ENCODE assay signal across 27 cellular contexts in the genomic region with DNA sequence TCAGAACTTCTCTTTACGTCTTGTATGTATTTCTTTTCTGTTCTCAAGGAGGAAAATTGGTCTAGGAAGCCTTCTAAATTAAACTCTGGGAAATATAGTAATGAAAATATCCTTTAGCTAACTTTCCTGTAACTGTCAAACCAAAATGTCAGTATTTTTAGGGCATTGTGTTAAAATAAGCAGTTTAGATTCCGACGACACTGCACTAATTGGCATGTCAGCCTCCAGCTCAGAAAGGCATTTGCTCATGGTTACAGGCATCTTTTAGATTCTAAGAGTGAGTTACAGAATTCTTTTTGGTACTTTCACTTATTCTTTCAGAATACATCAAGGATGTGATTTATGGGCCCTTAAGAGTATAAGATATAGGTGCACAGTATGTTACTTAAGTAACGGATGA. TPM values are rescaled to one million over a fixed set of nuclear protein-coding genes. Genes with fewer than 3 reads are reported as not detected.
DNase-seq lines count a peak whose midpoint lies in the region; ATAC-seq, FAIRE-seq and TF ChIP-seq lines count a peak whose summit lies in the region.
"Had no signal": no experiment of that assay in that cellular context is flagged by ENCODE, and none has a peak within 500 bp of the region (broad histone marks: within the 10 kb centered on the region; RNA-seq: fewer than 3 reads in every experiment).

No MANE protein-coding gene starts in this region.

- H4K91ac ChIP-seq in IMR-90 (ENCODE audit: insufficient read depth, low read depth, low read length), result no peak overlapping the region

- dilution Hi-C loops in IMR-90 (cut with HindIII; ENCODE audit: low sequenced_read_pairs, unreplicated experiment), result no loop called here

- no peak overlapping the region for H2AK5ac ChIP-seq in IMR-90 (ENCODE audit: low read depth, low read length)

- H3K27ac ChIP-seq in HepG2 (ENCODE audit: extremely low read length, insufficient read depth, low read length) (no peak overlapping the region), right lobe of liver (no peak overlapping the region), IMR-90 (ENCODE audit: insufficient read depth, low read length) (no peak overlapping the region), prostate gland (no peak overlapping the region), suprapubic skin (no peak overlapping the region)
- H3K27ac ChIP-seq: 22Rv1; BLaER1 treated with 17β-estradiol and CSF1 and Interleukin-3, amounts not matched to agents 10 nM and 100 nM; GM23248 had no signal

- CTCF ChIA-PET in activated CD8-positive, alpha-beta T cell treated with anti-CD3 and anti-CD28 coated beads for 36 hours (lab: Charles Lee), result interaction anchor here (1.4 to 1.8 kb wide), 2 partner anchors 15 to 57 kb away, joined by 3 to 4 read pairs; no protein-coding TSS in a partner anchor
- CTCF ChIA-PET in activated CD8-positive, alpha-beta T cell treated with anti-CD3 and anti-CD28 coated beads, Interleukin-2, amount 10 ng/mL, durations not matched to agents 7 days and 5 days (lab: Charles Lee), result interaction anchor here (1.3 to 1.5 kb wide), 2 partner anchors 26 to 477 kb away, joined by 3 read pairs; a partner anchor contains a TSS
- CTCF ChIA-PET in HepG2 (lab: Yijun Ruan, JAX; ENCODE audit: low intra/inter-chr PET ratio, low total read pairs) (no interaction called here), IMR-90 (lab: Yijun Ruan, JAX) (no interaction called here)

- H3K79me1 ChIP-seq in IMR-90 (ENCODE audit: low read depth in 1 of 2, low read length in 2 of 2), result peaks cover 3 to 4% of the 10 kb centered on the region in 2 experiments; a peak in 3 of 4 replicates

- no peak overlapping the region for H4K5ac ChIP-seq in IMR-90 (ENCODE audit: low read depth, low read length)

- H3K36me3 ChIP-seq in HepG2 (replicated peaks in 1 of 2; ENCODE audit: control insufficient read depth in 1 of 2, insufficient read depth in 2 of 2, low read length in 2 of 2), result peaks cover 11 to 24% of the 10 kb centered on the region in 2 experiments
- peaks cover 0 to 27% (median 6%) of the 10 kb centered on the region in 4 donors for H3K36me3 ChIP-seq in right lobe of liver
- H3K36me3 ChIP-seq in IMR-90 (ENCODE audit: control insufficient read depth, insufficient read depth, low read length), result peaks cover 17% of the 10 kb centered on the region
- H3K36me3 ChIP-seq in prostate gland, result no peaks in the 10 kb centered on the region
- peaks cover 50% of the 10 kb centered on the region for H3K36me3 ChIP-seq in suprapubic skin
- H3K36me3 ChIP-seq: BE2C had no signal

- no TSS peak for BruUV-seq in HepG2 (replicated peaks; lab: Mats Ljungman, UMichigan)
- no TSS peak for BruUV-seq in IMR-90 (replicated peaks; lab: Mats Ljungman, UMichigan)

- H3K4me3 ChIP-seq in HepG2 (replicated peaks in 1 of 3; ENCODE audit: insufficient read depth in 1 of 3, low read depth in 2 of 3, low read length in 3 of 3), result no peak overlapping the region
- no peak overlapping the region for H3K4me3 ChIP-seq in right lobe of liver
- H3K4me3 ChIP-seq in IMR-90 (ENCODE audit: insufficient read depth, low read depth, low read length), result no peak overlapping the region
- no peak overlapping the region for H3K4me3 ChIP-seq in prostate gland
- no peak overlapping the region for H3K4me3 ChIP-seq in suprapubic skin
- H3K4me3 ChIP-seq: BLaER1 treated with 17β-estradiol and CSF1 and Interleukin-3, amounts not matched to agents 10 nM and 100 nM; GM12878; GM23248 had no signal

- H2AFZ ChIP-seq in HepG2 (ENCODE audit: low read length) (no peak overlapping the region), IMR-90 (replicated peaks; ENCODE audit: low read length, poor library complexity) (no peak overlapping the region)
- H2AFZ ChIP-seq: GM23248 had no signal

- H4K8ac ChIP-seq in IMR-90 (ENCODE audit: low read depth in 2 of 2, low read length in 2 of 2), result no peak overlapping the region

- H2AK9ac ChIP-seq in IMR-90 (replicated peaks; ENCODE audit: low read depth, low read length, poor library complexity), result no peak overlapping the region

- H3K9me1 ChIP-seq in IMR-90 (ENCODE audit: insufficient read depth, low read length), result peaks cover 5% of the 10 kb centered on the region; the same call in 1 of the 2 replicates

- H2BK15ac ChIP-seq in IMR-90 (ENCODE audit: low read depth, low read length), result no peak overlapping the region

- TF ChIP-seq EP300 in HepG2 (IDR thresholded peaks at IDR 0.05; ENCODE audit: low read depth in 2 of 2, low read length in 2 of 2) (no peak), HepG2 (CRISPR knock-in tag; IDR thresholded peaks at IDR 0.05; ENCODE audit: borderline replicate concordance) (no peak), suprapubic skin (IDR thresholded peaks at IDR 0.05) (no peak)

- no peak for TF ChIP-seq CTCF in activated CD8-positive, alpha-beta T cell treated with anti-CD3 and anti-CD28 coated beads for 36 hours (IDR thresholded peaks at IDR 0.05)
- no peak for TF ChIP-seq CTCF in HepG2 (CRISPR knock-in tag; IDR thresholded peaks at IDR 0.05)
- no peak for TF ChIP-seq CTCF in right lobe of liver (IDR thresholded peaks at IDR 0.05)
- no peak for TF ChIP-seq CTCF in IMR-90 (conservative IDR thresholded peaks at IDR 0.05; ENCODE audit: low read depth, low read length)
- TF ChIP-seq CTCF in prostate gland (IDR thresholded peaks at IDR 0.05), result no peak
- no peak for TF ChIP-seq CTCF in suprapubic skin (IDR thresholded peaks at IDR 0.05)

- no peaks in the 10 kb centered on the region for H3K9me3 Mint-ChIP-seq in activated CD8-positive, alpha-beta T cell treated with anti-CD3 and anti-CD28 coated beads for 36 hours
- no peaks in the 10 kb centered on the region for H3K9me3 Mint-ChIP-seq in activated CD8-positive, alpha-beta T cell treated with anti-CD3 and anti-CD28 coated beads, Interleukin-2, amount 10 ng/mL, durations not matched to agents 7 days and 5 days (ENCODE audit: insufficient read depth)
- no peaks in the 10 kb centered on the region for H3K9me3 Mint-ChIP-seq in stimulated activated naive B cell treated with anti-CD40 and anti-IgM and Interleukin-4, amounts not matched to agents 10 μg/mL and 1 μg/mL and 100 μg/mL, for 72 hours
- H3K9me3 Mint-ChIP-seq: CD14-positive monocyte; CD4-positive, alpha-beta T cell; CD8-positive, alpha-beta memory T cell; H9 had no signal

- no peak for ATAC-seq in activated CD8-positive, alpha-beta T cell treated with anti-CD3 and anti-CD28 coated beads for 36 hours
- ATAC-seq in activated CD8-positive, alpha-beta T cell treated with anti-CD3 and anti-CD28 coated beads, Interleukin-2, amount 10 ng/mL, durations not matched to agents 7 days and 5 days, result no peak
- no peak for ATAC-seq in HepG2
- ATAC-seq in right lobe of liver, result no peak
- no peak for ATAC-seq in IMR-90 (ENCODE audit: low read depth)
- ATAC-seq in stimulated activated naive B cell treated with anti-CD40 and anti-IgM and Interleukin-4, amounts not matched to agents 10 μg/mL and 1 μg/mL and 100 μg/mL, for 72 hours (replicated peaks), result no peak
- ATAC-seq: GM12878, HCT116 had no signal

- in situ Hi-C loops in HepG2 (cut with HindIII; ENCODE audit: extremely low pct_ligation_motif_present, low pct_unique_long_range_greater_than_20kb), result no loop called here
- in situ Hi-C loops in IMR-90 (cut with MboI; ENCODE audit: low sequenced_read_pairs), result no loop called here

- H3K4me1 ChIP-seq in HepG2 (ENCODE audit: insufficient read depth, low read length) (no peaks in the 10 kb centered on the region), right lobe of liver (no peaks in the 10 kb centered on the region), IMR-90 (ENCODE audit: control insufficient read depth, insufficient read depth, low read length) (peaks cover 2% of the 10 kb centered on the region; the same call in 1 of the 2 replicates), prostate gland (replicated peaks) (no peaks in the 10 kb centered on the region), suprapubic skin (no peaks in the 10 kb centered on the region)

- H4K20me1 ChIP-seq in HepG2 (ENCODE audit: insufficient read depth, low read length) (no peaks in the 10 kb centered on the region), IMR-90 (ENCODE audit: insufficient read depth, low read length) (no peaks in the 10 kb centered on the region)

- peak overlapping the region; percentile 3 for H3K27ac Mint-ChIP-seq in activated CD8-positive, alpha-beta T cell treated with anti-CD3 and anti-CD28 coated beads for 36 hours
- no peak overlapping the region for H3K27ac Mint-ChIP-seq in activated CD8-positive, alpha-beta T cell treated with anti-CD3 and anti-CD28 coated beads, Interleukin-2, amount 10 ng/mL, durations not matched to agents 7 days and 5 days
- peak overlapping the region; percentile 27 for H3K27ac Mint-ChIP-seq in stimulated activated naive B cell treated with anti-CD40 and anti-IgM and Interleukin-4, amounts not matched to agents 10 μg/mL and 1 μg/mL and 100 μg/mL, for 72 hours
- H3K27ac Mint-ChIP-seq: CD14-positive monocyte; CD4-positive, alpha-beta T cell; H9 had no signal

- no peak overlapping the region for H3K4ac ChIP-seq in IMR-90 (ENCODE audit: low read depth, low read length)

- FAIRE-seq in HepG2 (lab: Jason Lieb, UNC), result no peak
- FAIRE-seq: A204.1, D721Med, GM12878, H1 had no signal

- no peak overlapping the region for H3K14ac ChIP-seq in IMR-90 (replicated peaks; ENCODE audit: low read depth, low read length)

- H3K23ac ChIP-seq in IMR-90 (ENCODE audit: low read depth, low read length), result no peak overlapping the region

- H3K27me3 ChIP-seq in HepG2 (ENCODE audit: control insufficient read depth in 1 of 2, insufficient read depth in 2 of 2, low read length in 2 of 2) (no peaks in the 10 kb centered on the region), right lobe of liver (no peaks in the 10 kb centered on the region), IMR-90 (ENCODE audit: control insufficient read depth, insufficient read depth, low read length) (no peaks in the 10 kb centered on the region), prostate gland (replicated peaks; ENCODE audit: insufficient read depth) (no peaks in the 10 kb centered on the region), suprapubic skin (no peaks in the 10 kb centered on the region)
- H3K27me3 ChIP-seq: BE2C; BLaER1 treated with 17β-estradiol and CSF1 and Interleukin-3, amounts not matched to agents 10 nM and 100 nM had no signal

- H3K79me2 ChIP-seq in HepG2 (ENCODE audit: insufficient read depth, low read length), result no peaks in the 10 kb centered on the region

- no peaks in the 10 kb centered on the region for H3K27me3 Mint-ChIP-seq in activated CD8-positive, alpha-beta T cell treated with anti-CD3 and anti-CD28 coated beads for 36 hours
- no peaks in the 10 kb centered on the region for H3K27me3 Mint-ChIP-seq in activated CD8-positive, alpha-beta T cell treated with anti-CD3 and anti-CD28 coated beads, Interleukin-2, amount 10 ng/mL, durations not matched to agents 7 days and 5 days (ENCODE audit: low read depth)
- H3K27me3 Mint-ChIP-seq in stimulated activated naive B cell treated with anti-CD40 and anti-IgM and Interleukin-4, amounts not matched to agents 10 μg/mL and 1 μg/mL and 100 μg/mL, for 72 hours, result no peaks in the 10 kb centered on the region
- H3K27me3 Mint-ChIP-seq: CD4-positive, alpha-beta T cell; CD8-positive, alpha-beta memory T cell had no signal

- H3K36me3 Mint-ChIP-seq in activated CD8-positive, alpha-beta T cell treated with anti-CD3 and anti-CD28 coated beads for 36 hours (ENCODE audit: low read depth), result peaks cover 14% of the 10 kb centered on the region
- peaks cover 25% of the 10 kb centered on the region for H3K36me3 Mint-ChIP-seq in activated CD8-positive, alpha-beta T cell treated with anti-CD3 and anti-CD28 coated beads, Interleukin-2, amount 10 ng/mL, durations not matched to agents 7 days and 5 days (ENCODE audit: low read depth)
- peaks cover 32 to 36% of the 10 kb centered on the region in 2 donors for H3K36me3 Mint-ChIP-seq in stimulated activated naive B cell treated with anti-CD40 and anti-IgM and Interleukin-4, amounts not matched to agents 10 μg/mL and 1 μg/mL and 100 μg/mL, for 72 hours

- H3K9ac ChIP-seq in HepG2 (ENCODE audit: insufficient read depth, low read depth, low read length) (no peak overlapping the region), IMR-90 (ENCODE audit: low read depth, low read length) (no peak overlapping the region)
- H3K9ac ChIP-seq: BLaER1 treated with 17β-estradiol and CSF1 and Interleukin-3, amounts not matched to agents 10 nM and 100 nM; GM23248 had no signal

- H2BK5ac ChIP-seq in IMR-90 (ENCODE audit: low read depth, low read length, poor library complexity, severe bottlenecking), result no peak overlapping the region

- 95% methylated on average over 4 of the region's 4 CpGs for WGBS in HepG2 (ENCODE audit: low lambda C conversion rate)
- 100% methylated on average over 3 of the region's 4 CpGs for WGBS in right lobe of liver (ENCODE audit: insufficient coverage, low coverage, low lambda C conversion rate, missing lambda C conversion rate)
- WGBS in IMR-90 (ENCODE audit: extremely low coverage in 2 of 2, insufficient read length in 1 of 2), 2 experiments, result 100% methylated on average over 2 of the region's 4 CpGs; no CpG with 5 or more reads in 1 of the 2 experiments
- WGBS in prostate gland, result 91% methylated on average over 4 of the region's 4 CpGs
- WGBS in suprapubic skin, result 88% methylated on average over 4 of the region's 4 CpGs

- H3K9me3 ChIP-seq in HepG2 (ENCODE audit: low read length) (no peaks in the 10 kb centered on the region), right lobe of liver (no peaks in the 10 kb centered on the region), IMR-90 (ENCODE audit: control insufficient read depth, insufficient read depth, low read length) (no peaks in the 10 kb centered on the region), prostate gland (no peaks in the 10 kb centered on the region), suprapubic skin (no peaks in the 10 kb centered on the region)
- H3K9me3 ChIP-seq: BE2C; BLaER1 treated with 17β-estradiol and CSF1 and Interleukin-3, amounts not matched to agents 10 nM and 100 nM had no signal

- peaks cover 12% of the 10 kb centered on the region for H3K4me1 Mint-ChIP-seq in activated CD8-positive, alpha-beta T cell treated with anti-CD3 and anti-CD28 coated beads for 36 hours (ENCODE audit: low read depth)
- no peaks in the 10 kb centered on the region for H3K4me1 Mint-ChIP-seq in activated CD8-positive, alpha-beta T cell treated with anti-CD3 and anti-CD28 coated beads, Interleukin-2, amount 10 ng/mL, durations not matched to agents 7 days and 5 days (ENCODE audit: low read depth)
- no peaks in the 10 kb centered on the region for H3K4me1 Mint-ChIP-seq in stimulated activated naive B cell treated with anti-CD40 and anti-IgM and Interleukin-4, amounts not matched to agents 10 μg/mL and 1 μg/mL and 100 μg/mL, for 72 hours
- H3K4me1 Mint-ChIP-seq: CD8-positive, alpha-beta memory T cell had no signal

- intact Hi-C loops in activated CD8-positive, alpha-beta T cell treated with anti-CD3 and anti-CD28 coated beads for 36 hours (cut with micrococcal nuclease), result no loop called here
- intact Hi-C loops in HepG2 (cut with micrococcal nuclease; ENCODE audit: unreplicated experiment), result no loop called here
- intact Hi-C loops in right lobe of liver (cut with DNase I), result no loop called here
- intact Hi-C loops in IMR-90 (cut with micrococcal nuclease), result no loop called here
- intact Hi-C loops in prostate gland (cut with DNase I), result no loop called here

- no peak overlapping the region for H3K56ac ChIP-seq in IMR-90 (ENCODE audit: extremely low read depth, insufficient read depth, low read length)

- no peak overlapping the region for H2BK120ac ChIP-seq in IMR-90 (ENCODE audit: low read depth, low read length)

- H3K18ac ChIP-seq in IMR-90 (ENCODE audit: low read depth, low read length), result no peak overlapping the region

- TF ChIP-seq RAD21 in HepG2 (CRISPR knock-in tag; IDR thresholded peaks at IDR 0.05), result no peak
- TF ChIP-seq RAD21 in IMR-90 (IDR thresholded peaks at IDR 0.05; ENCODE audit: low read length), result no peak

- no peak overlapping the region for H3K4me3 Mint-ChIP-seq in activated CD8-positive, alpha-beta T cell treated with anti-CD3 and anti-CD28 coated beads for 36 hours
- no peak overlapping the region for H3K4me3 Mint-ChIP-seq in activated CD8-positive, alpha-beta T cell treated with anti-CD3 and anti-CD28 coated beads, Interleukin-2, amount 10 ng/mL, durations not matched to agents 7 days and 5 days
- H3K4me3 Mint-ChIP-seq in stimulated activated naive B cell treated with anti-CD40 and anti-IgM and Interleukin-4, amounts not matched to agents 10 μg/mL and 1 μg/mL and 100 μg/mL, for 72 hours, result no peak overlapping the region
- H3K4me3 Mint-ChIP-seq: CD14-positive monocyte; CD4-positive, alpha-beta T cell; CD8-positive, alpha-beta memory T cell; H9 had no signal

- no peak overlapping the region for H2BK20ac ChIP-seq in IMR-90 (ENCODE audit: low read depth, low read length)

- H3K4me2 ChIP-seq in HepG2 (ENCODE audit: low read depth, low read length), result no peak overlapping the region
- H3K4me2 ChIP-seq in IMR-90 (ENCODE audit: low read depth, low read length), result no peak overlapping the region
- H3K4me2 ChIP-seq: BLaER1 treated with 17β-estradiol and CSF1 and Interleukin-3, amounts not matched to agents 10 nM and 100 nM had no signal

- POLR2A ChIA-PET in activated CD8-positive, alpha-beta T cell treated with anti-CD3 and anti-CD28 coated beads for 36 hours (lab: Charles Lee), result interaction anchor here (0.7 to 1.6 kb wide), 2 partner anchors 23 to 53 kb away, joined by 3 read pairs; no protein-coding TSS in a partner anchor
- POLR2A ChIA-PET in activated CD8-positive, alpha-beta T cell treated with anti-CD3 and anti-CD28 coated beads, Interleukin-2, amount 10 ng/mL, durations not matched to agents 7 days and 5 days (lab: Charles Lee), result no interaction called here
- POLR2A ChIA-PET in HepG2 (lab: Yijun Ruan, JAX) (no interaction called here), IMR-90 (lab: Charles Lee; ENCODE audit: unreplicated experiment) (no interaction called here)

- no peak for DNase-seq in activated CD8-positive, alpha-beta T cell treated with anti-CD3 and anti-CD28 coated beads for 36 hours
- DNase-seq in activated CD8-positive, alpha-beta T cell treated with anti-CD3 and anti-CD28 coated beads, Interleukin-2, amount 10 ng/mL, durations not matched to agents 7 days and 5 days, result no peak
- DNase-seq in HepG2 (ENCODE audit: low spot score) (no peak), right lobe of liver (no peak), IMR-90 (no peak), prostate gland (ENCODE audit: low spot score) (no peak), suprapubic skin (ENCODE audit: low spot score in 2 of 2) (no peak)
- DNase-seq in stimulated activated naive B cell treated with anti-CD40 and anti-IgM and Interleukin-4, amounts not matched to agents 10 μg/mL and 1 μg/mL and 100 μg/mL, for 72 hours, result no peak
- DNase-seq: ACHN; AML-193; BE2C; CD4-positive, alpha-beta T cell; CD8-positive, alpha-beta memory T cell; DMS 273 treated with DMSO at 0.1 percent for 48 hours; DMS79; EL; GDM1; GM23248; H9 had no signal

- TF ChIP-seq POLR2A in HepG2 (IDR thresholded peaks at IDR 0.05; ENCODE audit: insufficient read depth in 1 of 2, low read depth in 2 of 2, low read length in 2 of 2) (no peak), right lobe of liver (IDR thresholded peaks at IDR 0.05) (no peak), IMR-90 (IDR thresholded peaks at IDR 0.05; ENCODE audit: low read depth, low read length) (no peak), prostate gland (IDR thresholded peaks at IDR 0.05) (no peak), suprapubic skin (IDR thresholded peaks at IDR 0.05) (no peak)

RNA-seq across cellular contexts. Expression of a gene that starts 26.1 kb away (rescaled TPM):
- 10 to 100 TPM; 46.3 to 46.8 TPM for total RNA-seq in activated CD8-positive, alpha-beta T cell treated with anti-CD3 and anti-CD28 coated beads for 36 hours
- 10 to 100 TPM; 34.5 to 36.8 TPM for total RNA-seq in activated CD8-positive, alpha-beta T cell treated with anti-CD3 and anti-CD28 coated beads, Interleukin-2, amount 10 ng/mL, durations not matched to agents 7 days and 5 days
- total RNA-seq in HepG2 (2016; rRNA removed; fragmentation: Illumina TruSeq; extraction: Trizol) (18.6 and 39.5 TPM in 2 replicates), right lobe of liver (10 to 100 TPM; 17.5 to 42.9 (median 31.4) TPM), IMR-90 (2012; rRNA removed) (9.1 and 12.8 TPM in 2 replicates), prostate gland (10 to 100 TPM; 14.2 to 21.1 TPM), suprapubic skin (10 to 100 TPM; 10.9 to 20.4 (median 17.9) TPM)
- 8.4 and 10.3 TPM in 2 replicates for total RNA-seq in HepG2 (2016; cell fraction: cytosol; rRNA removed; fragmentation: Illumina TruSeq; extraction: Trizol; ENCODE audit: low read depth)
- 17.8 and 34.8 TPM in 2 replicates for total RNA-seq in HepG2 (2016; cell fraction: insoluble cytoplasmic fraction; rRNA removed; fragmentation: Illumina TruSeq; extraction: Trizol)
- 22.3 and 22.4 TPM in 2 replicates for total RNA-seq in HepG2 (2016; cell fraction: membrane; rRNA removed; fragmentation: Illumina TruSeq; extraction: Trizol)
- 26.5 and 27.8 TPM in 2 replicates for total RNA-seq in HepG2 (2016; cell fraction: nucleus; rRNA removed; fragmentation: Illumina TruSeq; extraction: Trizol)
- polyA plus RNA-seq in HepG2 (2011; rRNA removed) (40.5 and 48.5 TPM in 2 replicates), IMR-90 (2012; rRNA removed) (20.8 and 26.0 TPM in 2 replicates)
- 28.8 and 43.5 TPM in 2 replicates for polyA plus RNA-seq in HepG2 (2011; cell fraction: cytosol; rRNA removed)
- polyA plus RNA-seq in HepG2 (2011; cell fraction: nucleus; rRNA removed), result 25.8 and 29.7 TPM in 2 replicates
- 65.3 and 69.0 TPM in 2 replicates for polyA plus RNA-seq in HepG2 (2012)
- polyA plus RNA-seq in HepG2 (2016; cell fraction: cytosol; fragmentation: Illumina TruSeq; extraction: Trizol; ENCODE audit: low read depth), result 10.2 and 12.1 TPM in 2 replicates
- polyA plus RNA-seq in HepG2 (2016; cell fraction: insoluble cytoplasmic fraction; fragmentation: Illumina TruSeq; extraction: Trizol; ENCODE audit: low read depth), result 58.7 and 72.2 TPM in 2 replicates
- polyA plus RNA-seq in HepG2 (2016; cell fraction: membrane; fragmentation: Illumina TruSeq; extraction: Trizol; ENCODE audit: low read depth), result 23.4 and 25.9 TPM in 2 replicates
- polyA plus RNA-seq in HepG2 (2016; cell fraction: nucleus; fragmentation: Illumina TruSeq; extraction: Trizol; ENCODE audit: insufficient read depth, low read depth), result 58.8 and 66.1 TPM in 2 replicates
- polyA minus RNA-seq in HepG2 (2011; rRNA and poly(A)+ RNA removed; ENCODE audit: low replicate concordance), result 31.5 and 42.0 TPM in 2 replicates
- polyA minus RNA-seq in HepG2 (2011; cell fraction: cytosol; rRNA and poly(A)+ RNA removed), result 26.7 and 39.2 TPM in 2 replicates
- 50.6 and 58.1 TPM in 2 replicates for polyA minus RNA-seq in HepG2 (2011; cell fraction: nucleus; rRNA and poly(A)+ RNA removed)
- 8.2 and 10.0 TPM in 2 replicates for polyA plus RNA-seq in IMR-90 (2012; cell fraction: cytosol; rRNA removed)
- 9.1 and 22.4 TPM in 2 replicates for polyA plus RNA-seq in IMR-90 (2012; cell fraction: nucleus; rRNA removed; ENCODE audit: low replicate concordance)

RNA-seq across cellular contexts. Expression of a gene that starts 53.5 kb away (rescaled TPM):
- total RNA-seq in activated CD8-positive, alpha-beta T cell treated with anti-CD3 and anti-CD28 coated beads for 36 hours, result 1 to 10 TPM; 8.3 to 9.0 TPM
- 10 to 100 TPM; 16.0 to 17.3 TPM for total RNA-seq in activated CD8-positive, alpha-beta T cell treated with anti-CD3 and anti-CD28 coated beads, Interleukin-2, amount 10 ng/mL, durations not matched to agents 7 days and 5 days
- 11.2 and 16.2 TPM in 2 replicates for total RNA-seq in HepG2 (2016; rRNA removed; fragmentation: Illumina TruSeq; extraction: Trizol)
- 3.2 TPM in 2 replicates for total RNA-seq in HepG2 (2016; cell fraction: cytosol; rRNA removed; fragmentation: Illumina TruSeq; extraction: Trizol; ENCODE audit: low read depth)
- 11.4 and 14.3 TPM in 2 replicates for total RNA-seq in HepG2 (2016; cell fraction: insoluble cytoplasmic fraction; rRNA removed; fragmentation: Illumina TruSeq; extraction: Trizol)
- 12.0 and 12.3 TPM in 2 replicates for total RNA-seq in HepG2 (2016; cell fraction: membrane; rRNA removed; fragmentation: Illumina TruSeq; extraction: Trizol)
- 10.4 and 11.0 TPM in 2 replicates for total RNA-seq in HepG2 (2016; cell fraction: nucleus; rRNA removed; fragmentation: Illumina TruSeq; extraction: Trizol)
- polyA plus RNA-seq in HepG2 (2011; rRNA removed), result 10.6 and 10.7 TPM in 2 replicates
- polyA plus RNA-seq in HepG2 (2011; cell fraction: cytosol; rRNA removed), result 4.3 and 7.7 TPM in 2 replicates
- polyA plus RNA-seq in HepG2 (2011; cell fraction: nucleus; rRNA removed), result 9.1 and 10.7 TPM in 2 replicates
- 8.1 and 8.6 TPM in 2 replicates for polyA plus RNA-seq in HepG2 (2012)
- polyA plus RNA-seq in HepG2 (2016; cell fraction: cytosol; fragmentation: Illumina TruSeq; extraction: Trizol; ENCODE audit: low read depth), result 3.2 and 4.1 TPM in 2 replicates
- polyA plus RNA-seq in HepG2 (2016; cell fraction: insoluble cytoplasmic fraction; fragmentation: Illumina TruSeq; extraction: Trizol; ENCODE audit: low read depth), result 11.4 and 11.5 TPM in 2 replicates
- 8.1 and 10.1 TPM in 2 replicates for polyA plus RNA-seq in HepG2 (2016; cell fraction: membrane; fragmentation: Illumina TruSeq; extraction: Trizol; ENCODE audit: low read depth)
- 12.2 and 13.1 TPM in 2 replicates for polyA plus RNA-seq in HepG2 (2016; cell fraction: nucleus; fragmentation: Illumina TruSeq; extraction: Trizol; ENCODE audit: insufficient read depth, low read depth)
- 22.2 and 25.1 TPM in 2 replicates for polyA minus RNA-seq in HepG2 (2011; rRNA and poly(A)+ RNA removed; ENCODE audit: low replicate concordance)
- 9.8 and 13.5 TPM in 2 replicates for polyA minus RNA-seq in HepG2 (2011; cell fraction: cytosol; rRNA and poly(A)+ RNA removed)
- 32.2 and 33.1 TPM in 2 replicates for polyA minus RNA-seq in HepG2 (2011; cell fraction: nucleus; rRNA and poly(A)+ RNA removed)
- total RNA-seq in right lobe of liver, result 10 to 100 TPM in 2 of 6 experiments, 1 to 10 TPM in 4; 7.4 to 11.6 (median 9.5) TPM
- total RNA-seq in IMR-90 (2012; rRNA removed), result 8.2 and 16.1 TPM in 2 replicates
- 7.9 and 8.4 TPM in 2 replicates for polyA plus RNA-seq in IMR-90 (2012; rRNA removed)
- 3.4 and 4.3 TPM in 2 replicates for polyA plus RNA-seq in IMR-90 (2012; cell fraction: cytosol; rRNA removed)
- polyA plus RNA-seq in IMR-90 (2012; cell fraction: nucleus; rRNA removed; ENCODE audit: low replicate concordance), result 15.6 and 16.5 TPM in 2 replicates
- total RNA-seq in prostate gland, result 10 to 100 TPM; 16.9 to 20.4 TPM
- 10 to 100 TPM; 17.0 to 21.6 (median 19.1) TPM for total RNA-seq in suprapubic skin

Comparison
In these comparisons a context has a peak if more than half of its experiments do, and no peak if none do; other contexts are left out.
1. CTCF ChIA-PET loops: an anchor here in activated CD8-positive, alpha-beta T cell treated with anti-CD3 and anti-CD28 coated beads for 36 hours (1.4 to 1.8 kb wide) and activated CD8-positive, alpha-beta T cell treated with anti-CD3 and anti-CD28 coated beads, Interleukin-2, amount 10 ng/mL, durations not matched to agents 7 days and 5 days (1.3 to 1.5 kb wide); none called in HepG2 and IMR-90.